10 cellular contexts compared by ENCODE assay signal in the genomic region with DNA sequence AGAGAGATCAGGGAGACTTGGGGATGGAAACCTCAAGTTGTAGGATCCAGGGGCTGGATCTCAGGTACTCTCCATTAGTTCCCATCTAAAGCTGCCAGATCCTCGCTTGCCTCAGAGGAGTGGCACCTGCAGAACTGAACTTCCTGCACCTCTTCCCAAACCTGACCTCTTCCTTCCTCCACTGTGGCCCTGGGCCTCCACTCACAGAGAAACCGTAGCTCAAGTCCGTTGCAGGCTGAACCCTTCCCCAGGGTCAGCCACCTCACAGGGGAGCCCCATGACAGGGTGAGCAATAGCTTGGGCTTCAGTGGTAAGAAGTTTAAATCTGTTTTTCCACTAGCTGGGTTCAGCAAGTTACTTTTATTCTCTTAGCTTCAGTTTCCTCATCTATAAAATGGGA. TPM values are rescaled to one million over a fixed set of nuclear protein-coding genes. Genes with fewer than 3 reads are reported as not detected.
A peak's percentile ranks its signal among the peaks of the same experiment; 100 is the strongest.
DNase-seq lines count a peak whose midpoint lies in the region; ATAC-seq and TF ChIP-seq lines count a peak whose summit lies in the region.
"Had no signal": no experiment of that assay in that cellular context is flagged by ENCODE, and none has a peak within 500 bp of the region (broad histone marks: within the 10 kb centered on the region; RNA-seq: fewer than 3 reads in every experiment).

No MANE protein-coding gene starts in this region.

- H3K4ac ChIP-seq in trophoblast cell (ENCODE audit: low read depth, low read length) = peak overlapping the region; percentile 66

- H3K27me3 Mint-ChIP-seq in central memory CD8-positive, alpha-beta T cell = no peaks in the 10 kb centered on the region
- H3K27me3 Mint-ChIP-seq in glutamatergic neuron (ENCODE audit: unreplicated experiment) = peaks cover 17% of the 10 kb centered on the region

- H3K4me3 Mint-ChIP-seq in central memory CD8-positive, alpha-beta T cell = peak overlapping the region; percentile 55
- no peak overlapping the region for H3K4me3 Mint-ChIP-seq in glutamatergic neuron (ENCODE audit: unreplicated experiment)

- peaks cover 49% of the 10 kb centered on the region for H3K79me1 ChIP-seq in trophoblast cell (ENCODE audit: low read length)

- H3K14ac ChIP-seq in trophoblast cell (ENCODE audit: low read length) = peak overlapping the region; percentile 77

- no peaks in the 10 kb centered on the region for H3K9me3 ChIP-seq in trophoblast cell (ENCODE audit: insufficient read depth, low read depth, low read length)
- no peaks in the 10 kb centered on the region for H3K9me3 ChIP-seq in A673 (ENCODE audit: low read depth, low read length, poor library complexity, severe bottlenecking)

- no peak for TF ChIP-seq POLR2A in NB4 (IDR thresholded peaks at IDR 0.05; ENCODE audit: extremely low read depth, insufficient read length)

- H3K9me3 Mint-ChIP-seq in central memory CD8-positive, alpha-beta T cell = no peaks in the 10 kb centered on the region
- H3K9me3 Mint-ChIP-seq in glutamatergic neuron (ENCODE audit: unreplicated experiment) = peaks cover 10% of the 10 kb centered on the region

- H2AFZ ChIP-seq in trophoblast cell (ENCODE audit: insufficient read depth, low read length, poor library complexity) = no peak overlapping the region

- peak overlapping the region; percentile 83 for H2BK5ac ChIP-seq in trophoblast cell (ENCODE audit: low read depth, low read length, poor library complexity)

- H3K4me2 ChIP-seq in trophoblast cell (ENCODE audit: low read length) = no peak overlapping the region

- no peaks in the 10 kb centered on the region for H3K27me3 ChIP-seq in trophoblast cell (ENCODE audit: insufficient read depth, low read length)
- H3K27me3 ChIP-seq in A673 (replicated peaks; ENCODE audit: insufficient read depth, low read depth, low read length, poor library complexity) = no peaks in the 10 kb centered on the region

- peaks cover 19% of the 10 kb centered on the region for H3K36me3 Mint-ChIP-seq in central memory CD8-positive, alpha-beta T cell (ENCODE audit: insufficient read depth)
- H3K36me3 Mint-ChIP-seq in glutamatergic neuron (ENCODE audit: unreplicated experiment) = peaks cover 3% of the 10 kb centered on the region

- H3K27ac ChIP-seq in trophoblast cell (ENCODE audit: low read depth, low read length) (no peak overlapping the region), A673 (ENCODE audit: low read depth, low read length, poor library complexity, severe bottlenecking) (no peak overlapping the region)

- peak overlapping the region; percentile 95 for H2BK120ac ChIP-seq in trophoblast cell (ENCODE audit: insufficient read depth, low read length, poor library complexity)

- peak overlapping the region; percentile 96 for H3K27ac Mint-ChIP-seq in central memory CD8-positive, alpha-beta T cell (ENCODE audit: low read depth)
- H3K27ac Mint-ChIP-seq in glutamatergic neuron (ENCODE audit: unreplicated experiment) = no peak overlapping the region

- H4K91ac ChIP-seq in trophoblast cell (ENCODE audit: low read depth, low read length) = peak overlapping the region; percentile 73

- no peak overlapping the region for H3K23ac ChIP-seq in trophoblast cell (ENCODE audit: low read length)

- H3K4me3 ChIP-seq in NB4 (ENCODE audit: low read depth, low read length) (no peak overlapping the region), trophoblast cell (ENCODE audit: low read depth, low read length) (no peak overlapping the region), A673 (ENCODE audit: low read depth, low read length, poor library complexity, severe bottlenecking) (no peak overlapping the region)

- peaks cover 52 to 72% of the 10 kb centered on the region in 2 experiments for H3K4me1 ChIP-seq in trophoblast cell (ENCODE audit: control insufficient read depth in 1 of 2, insufficient read depth in 2 of 2, low read length in 2 of 2)
- H3K4me1 ChIP-seq in A673 (ENCODE audit: insufficient read depth, low read length, poor library complexity, severe bottlenecking) = peaks cover 12% of the 10 kb centered on the region

- CTCF ChIA-PET in A673 (lab: Charles Lee) = no interaction called here

- peaks cover 0 to 2% of the 10 kb centered on the region in 2 experiments for H3K36me3 ChIP-seq in trophoblast cell (ENCODE audit: control insufficient read depth in 1 of 2, insufficient read depth in 2 of 2, low read length in 2 of 2)
- H3K36me3 ChIP-seq in A673 (ENCODE audit: insufficient read depth, low read length, poor library complexity, severe bottlenecking) = no peaks in the 10 kb centered on the region

- peaks cover 6% of the 10 kb centered on the region for H3K79me2 ChIP-seq in trophoblast cell (ENCODE audit: control insufficient read depth, insufficient read depth, low read length, poor library complexity)

- DNase-seq in GF-D8 (lab: John Stamatoyannopoulos, UW) (peak; percentile 68), NB4 (ENCODE audit: low read depth) (peak; percentile 45), trophoblast cell (no peak), glutamatergic neuron (no peak), A673 (ENCODE audit: low spot score) (no peak), DMS53 (lab: John Stamatoyannopoulos, UW) (no peak)
- DNase-seq in central memory CD8-positive, alpha-beta T cell (ENCODE audit: low spot score in 2 of 2) = no peak
- DNase-seq: activated gamma-delta T cell treated with Interleukin-2 at 50 U/mL for 16 hours, NCI-H2227 treated with DMSO at 0.1 percent for 48 hours had no signal

- peaks cover 76% of the 10 kb centered on the region for H3K4me1 Mint-ChIP-seq in central memory CD8-positive, alpha-beta T cell
- H3K4me1 Mint-ChIP-seq in glutamatergic neuron (ENCODE audit: low read depth, unreplicated experiment) = peaks cover 6% of the 10 kb centered on the region

- H2AK5ac ChIP-seq in trophoblast cell (ENCODE audit: low read length) = peak overlapping the region; percentile 99

- intact Hi-C loops in A673 (cut with micrococcal nuclease; ENCODE audit: unreplicated experiment) = no loop called here

- POLR2A ChIA-PET in A673 (lab: Charles Lee; ENCODE audit: low non-redundant PET) = no interaction called here

- peak overlapping the region; percentile 97 for H2BK12ac ChIP-seq in trophoblast cell (ENCODE audit: low read length)

- H4K8ac ChIP-seq in trophoblast cell (ENCODE audit: low read depth, low read length) = no peak overlapping the region

- peak overlapping the region; percentile 57 for H3K18ac ChIP-seq in trophoblast cell (ENCODE audit: low read length)

- no TSS peak for BruUV-seq in A673 (replicated peaks; lab: Mats Ljungman, UMichigan)

- no peak for TF ChIP-seq CTCF in NB4 (IDR thresholded peaks at IDR 0.05; ENCODE audit: low read depth, low read length)
- TF ChIP-seq CTCF in glutamatergic neuron (IDR thresholded peaks at IDR 0.05; ENCODE audit: partially characterized antibody, unreplicated experiment) = no peak
- TF ChIP-seq CTCF in A673 (conservative IDR thresholded peaks at IDR 0.05; ENCODE audit: low read depth, low read length) = no peak

- H4K12ac ChIP-seq in trophoblast cell (ENCODE audit: low read depth, low read length) = no peak overlapping the region

- WGBS in trophoblast cell (ENCODE audit: extremely low coverage, insufficient coverage, insufficient read length) = no CpG with 5 or more reads among the region's 3 CpGs

- ATAC-seq in central memory CD8-positive, alpha-beta T cell (replicated peaks; ENCODE audit: extremely low read depth, poor library complexity, severe bottlenecking) = no peak
- ATAC-seq in HG03571 (IDR thresholded peaks at IDR 0.05; ENCODE audit: unreplicated experiment) = no peak

- no peak overlapping the region for H3K9ac ChIP-seq in trophoblast cell (ENCODE audit: low read length)

RNA-seq across cellular contexts. Expression of gene CFAP45, which starts 11.7 kb away (rescaled TPM):
- 2.0 and 2.1 TPM in 2 replicates for polyA plus RNA-seq in trophoblast cell (2013)
- 0.49 TPM for total RNA-seq in glutamatergic neuron (ENCODE audit: unreplicated experiment)
- total RNA-seq in A673 (2021) = 1.5 and 3.6 TPM in 2 replicates

RNA-seq across cellular contexts. Expression of gene TAGLN2, which starts 13.6 kb away (rescaled TPM):
- 498 and 501 TPM in 2 replicates for polyA plus RNA-seq in trophoblast cell (2013)
- total RNA-seq in glutamatergic neuron (ENCODE audit: unreplicated experiment) (160 TPM), A673 (2021) (155 and 198 TPM in 2 replicates)

RNA-seq across cellular contexts. Expression of gene IGSF9, which starts 33.7 kb away (rescaled TPM):
- polyA plus RNA-seq in trophoblast cell (2013) = 2.0 and 2.3 TPM in 2 replicates
- total RNA-seq in glutamatergic neuron (ENCODE audit: unreplicated experiment) (23.4 TPM), A673 (2021) (6.5 and 7.1 TPM in 2 replicates)

RNA-seq across cellular contexts. Expression of gene SLAMF9, which starts 42.4 kb away (rescaled TPM):
- polyA plus RNA-seq in trophoblast cell (2013) = not detected in 2 replicates
- total RNA-seq in glutamatergic neuron (ENCODE audit: unreplicated experiment) = not detected
- not detected in 2 replicates for total RNA-seq in A673 (2021)

RNA-seq across cellular contexts. Expression of gene VSIG8, which starts 49.2 kb away (rescaled TPM):
- polyA plus RNA-seq in trophoblast cell (2013) = 0.03 TPM in 2 replicates
- total RNA-seq in glutamatergic neuron (ENCODE audit: unreplicated experiment) = not detected
- not detected in 2 replicates for total RNA-seq in A673 (2021)

Comparison
In these comparisons a context has a peak if more than half of its experiments do, and no peak if none do; other contexts are left out.
1. DNase-seq: peak in GF-D8 (single experiment) and NB4 (single experiment); none in central memory CD8-positive, alpha-beta T cell (0 of 2), trophoblast cell (0 of 2), glutamatergic neuron (single experiment), A673 (single experiment) and DMS53 (single experiment).